ENCODE assay signal across 1 cellular context in genomic region chrX:15882704-15883539, GRCh38.
TF ChIP-seq lines count a peak whose summit lies in the region.

No MANE protein-coding gene starts in this region.

TF ChIP-seq in GM12878, 131 proteins besides CTCF, POLR2A, EP300 and RAD21 (continued from another document):
- TF ChIP-seq IRF5 (IDR thresholded peaks at IDR 0.05; ENCODE audit: borderline replicate concordance) (no peak), PBX3 (IDR thresholded peaks at IDR 0.05; ENCODE audit: insufficient replicate concordance, low read depth, low read length) (no peak), MLLT1 (IDR thresholded peaks at IDR 0.05) (peak; percentile 60; the same call in 1 of the 2 replicates), CUX1 (IDR thresholded peaks at IDR 0.05; ENCODE audit: insufficient replicate concordance, low read depth, low read length) (no peak), SREBF2 (IDR thresholded peaks at IDR 0.05; ENCODE audit: low read length) (no peak), NRF1 (conservative IDR thresholded peaks at IDR 0.05; ENCODE audit: low read depth, low read length) (no peak), SMARCA5 (IDR thresholded peaks at IDR 0.05) (no peak), MEF2B (IDR thresholded peaks at IDR 0.05; ENCODE audit: partially characterized antibody, poor library complexity, severe bottlenecking) (peak; percentile 57), CHD4 (IDR thresholded peaks at IDR 0.05) (no peak), CBFB (IDR thresholded peaks at IDR 0.05; ENCODE audit: low read depth) (no peak), ZNF274 (IDR thresholded peaks at IDR 0.05; ENCODE audit: insufficient read depth, insufficient read length) (no peak), NFXL1 (IDR thresholded peaks at IDR 0.05; ENCODE audit: borderline replicate concordance) (no peak), MXI1 (IDR thresholded peaks at IDR 0.05; ENCODE audit: low read depth, low read length) (no peak), DPF2 (IDR thresholded peaks at IDR 0.05) (0 out of 2 replicates have a peak, but pooled peaks have one; percentile 37), CHD2 (IDR thresholded peaks at IDR 0.05; ENCODE audit: borderline replicate concordance, low read depth, low read length) (no peak), SMAD1 (IDR thresholded peaks at IDR 0.05; ENCODE audit: low read depth, partially characterized antibody) (no peak), POLR2AphosphoS5 (IDR thresholded peaks at IDR 0.05; ENCODE audit: low read length) (no peak), E4F1 (IDR thresholded peaks at IDR 0.05; ENCODE audit: borderline replicate concordance, partially characterized antibody) (no peak), CEBPB (IDR thresholded peaks at IDR 0.05; ENCODE audit: borderline replicate concordance in 1 of 2, low read depth in 2 of 2, low read length in 2 of 2) (no peak), POU2F2 (IDR thresholded peaks at IDR 0.05; ENCODE audit: borderline replicate concordance, low read depth, low read length) (no peak), CBX5 (IDR thresholded peaks at IDR 0.05; ENCODE audit: low read depth) (no peak), KDM1A (IDR thresholded peaks at IDR 0.05; ENCODE audit: borderline replicate concordance) (no peak), USF2 (IDR thresholded peaks at IDR 0.05; ENCODE audit: borderline replicate concordance, low read depth, low read length) (no peak), PML (IDR thresholded peaks at IDR 0.05; ENCODE audit: low read length) (no peak)
